Comparison of ENCODE assay signal across 8 cellular contexts in the genomic region with DNA sequence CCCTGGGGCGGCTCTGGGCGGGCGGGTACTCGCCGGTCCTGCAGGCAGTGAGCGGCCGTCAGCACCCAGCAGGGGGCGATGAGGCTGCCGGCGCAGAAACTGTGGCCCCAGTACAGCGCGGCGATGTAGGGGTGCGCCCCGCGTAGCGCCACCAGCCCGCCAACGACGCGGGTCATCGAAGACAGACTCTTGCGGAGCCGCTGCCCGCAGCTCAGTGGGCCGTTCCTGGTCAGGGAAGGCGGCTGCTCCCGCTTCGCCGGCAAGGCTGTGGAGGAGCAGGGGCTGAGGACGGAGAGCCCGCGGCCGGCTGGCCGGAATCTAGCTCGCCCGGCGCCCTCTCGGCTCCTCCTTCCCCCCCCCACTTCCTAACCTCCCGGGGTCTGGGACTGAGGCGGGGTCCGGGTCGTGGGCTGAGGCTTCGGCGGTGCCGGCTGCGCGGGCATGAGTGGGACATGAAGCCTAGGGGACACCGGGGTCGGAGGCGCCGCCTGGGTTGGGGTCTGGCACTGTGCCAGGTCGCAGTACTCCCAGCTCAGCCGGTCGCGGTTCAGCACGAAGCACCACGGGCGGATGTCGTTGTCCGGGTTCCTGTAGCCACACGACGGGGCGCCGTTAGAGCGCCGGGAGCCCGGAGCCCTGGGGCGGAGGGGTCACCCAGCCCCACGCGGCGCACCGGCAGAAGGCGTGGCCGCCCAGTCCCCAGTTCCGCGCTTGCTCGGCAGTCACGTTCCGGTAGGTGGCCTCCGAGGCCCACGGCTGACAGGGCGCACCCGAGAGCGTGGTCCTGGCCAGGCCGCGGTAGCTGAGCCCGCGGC. TPM values are rescaled to one million over a fixed set of nuclear protein-coding genes. Genes with fewer than 3 reads are reported as not detected.
DNase-seq lines count a peak whose midpoint lies in the region; ATAC-seq and TF ChIP-seq lines count a peak whose summit lies in the region.

No MANE protein-coding gene starts in this region.

- TF ChIP-seq CTCF in GM10266 (IDR thresholded peaks at IDR 0.05; ENCODE audit: control insufficient read depth, insufficient read depth, low read depth, missing control alignments) (peak; percentile 95), heart left ventricle (IDR thresholded peaks at IDR 0.05) (peak; percentile 63 to 85 (median 68))

- H3K27ac ChIP-seq in heart left ventricle (peak overlapping the region in 2 of 12 donors; percentile 25 to 35), urinary bladder (ENCODE audit: low read depth) (no peak overlapping the region)

- DNase-seq in GM10266 (ENCODE audit: extremely low spot score) (peak; percentile 95), H4 (ENCODE audit: low spot score) (peak; percentile 91), LoVo (ENCODE audit: low spot score) (peak; percentile 91), SKM-1 treated with dmso at 0.1 percent for 144 hours (lab: John Stamatoyannopoulos, UW; ENCODE audit: unreplicated experiment) (peak; percentile 69), heart left ventricle (peak; percentile 85 to 93 (median 87)), posterior vena cava (ENCODE audit: low spot score) (peak; percentile 96)
- peak; percentile 90 for DNase-seq in activated naive CD8-positive, alpha-beta T cell treated with anti-CD3 and anti-CD28 coated beads for 36 hours

- H3K4me1 Mint-ChIP-seq in activated naive CD8-positive, alpha-beta T cell treated with anti-CD3 and anti-CD28 coated beads for 36 hours: peaks cover 25% of the 10 kb centered on the region

- intact Hi-C loops in heart left ventricle (cut with DNase I) (loop anchor here (1.0 to 10.0 kb wide), 7 partner anchors 43 to 201 kb away; a partner anchor contains a TSS), posterior vena cava (cut with DNase I) (loop anchor here in 1 of 2 donors (5.0 kb wide), 1 partner anchor 48 kb away; no protein-coding TSS in a partner anchor)

- peak overlapping the region; percentile 29 for H3K27ac Mint-ChIP-seq in activated naive CD8-positive, alpha-beta T cell treated with anti-CD3 and anti-CD28 coated beads for 36 hours

- no peak for TF ChIP-seq POLR2A in heart left ventricle (IDR thresholded peaks at IDR 0.05)

- H3K4me3 ChIP-seq in heart left ventricle: peak overlapping the region; percentile 32 to 64 (median 56)
- H3K4me3 ChIP-seq in urinary bladder (ENCODE audit: low read depth, low read length): peak overlapping the region; percentile 41

- H3K9me3 ChIP-seq in heart left ventricle: no peaks in the 10 kb centered on the region

- no peaks in the 10 kb centered on the region for H3K9me3 Mint-ChIP-seq in activated naive CD8-positive, alpha-beta T cell treated with anti-CD3 and anti-CD28 coated beads for 36 hours

- H3K27me3 Mint-ChIP-seq in activated naive CD8-positive, alpha-beta T cell treated with anti-CD3 and anti-CD28 coated beads for 36 hours: peaks cover 23% of the 10 kb centered on the region

- H3K36me3 Mint-ChIP-seq in activated naive CD8-positive, alpha-beta T cell treated with anti-CD3 and anti-CD28 coated beads for 36 hours: no peaks in the 10 kb centered on the region

- H3K4me3 Mint-ChIP-seq in activated naive CD8-positive, alpha-beta T cell treated with anti-CD3 and anti-CD28 coated beads for 36 hours: peak overlapping the region; percentile 75

- H3K4me1 ChIP-seq in heart left ventricle (peaks cover 8 to 51% (median 32%) of the 10 kb centered on the region in 12 donors), urinary bladder (ENCODE audit: insufficient read depth) (no peaks in the 10 kb centered on the region)

- WGBS in heart left ventricle, 4 donors: 0 to 1% (median 0%) methylated on average over 37 to 89 of the region's 89 CpGs
- under 1% methylated on average over 89 of the region's 89 CpGs for WGBS in urinary bladder

- ATAC-seq in heart left ventricle: peak; percentile 85 to 97 (median 94)

- H3K36me3 ChIP-seq in heart left ventricle (no peaks in the 10 kb centered on the region), urinary bladder (ENCODE audit: insufficient read depth) (no peaks in the 10 kb centered on the region)

- H3K27me3 ChIP-seq in heart left ventricle: peaks cover 39 to 62% (median 50%) of the 10 kb centered on the region in 9 donors

RNA-seq across cellular contexts. Expression of a gene that starts 3.6 kb away (rescaled TPM):
- not detected in 2 replicates for total RNA-seq in H4 (2014; rRNA removed; shearing (Covaris generic))
- total RNA-seq in activated naive CD8-positive, alpha-beta T cell treated with anti-CD3 and anti-CD28 coated beads for 36 hours: not detected
- total RNA-seq in heart left ventricle (not detected), posterior vena cava (not detected), urinary bladder (not detected)
- polyA plus RNA-seq in heart left ventricle (not detected), urinary bladder (not detected)

RNA-seq across cellular contexts. Expression of a gene that starts 5.3 kb away (rescaled TPM):
- total RNA-seq in H4 (2014; rRNA removed; shearing (Covaris generic)): 5.8 and 7.3 TPM in 2 replicates
- 1 to 10 TPM; 5.6 TPM for total RNA-seq in activated naive CD8-positive, alpha-beta T cell treated with anti-CD3 and anti-CD28 coated beads for 36 hours
- total RNA-seq in heart left ventricle (under 1 TPM in 1 of 9 donors, not detected in 8; 0.56 TPM), posterior vena cava (under 1 TPM; 0.38 to 0.93 TPM), urinary bladder (not detected)
- polyA plus RNA-seq in heart left ventricle (under 1 TPM in 1 of 2 donors, not detected in 1; 0.29 TPM), urinary bladder (1.1 TPM)

RNA-seq across cellular contexts. Expression of a gene that starts 19.8 kb away (rescaled TPM):
- not detected in 2 replicates for total RNA-seq in H4 (2014; rRNA removed; shearing (Covaris generic))
- total RNA-seq in activated naive CD8-positive, alpha-beta T cell treated with anti-CD3 and anti-CD28 coated beads for 36 hours: not detected
- not detected for total RNA-seq in heart left ventricle
- polyA plus RNA-seq in heart left ventricle: not detected
- not detected for total RNA-seq in posterior vena cava
- not detected for total RNA-seq in urinary bladder
- polyA plus RNA-seq in urinary bladder: 0.04 TPM

RNA-seq across cellular contexts. Expression of a gene that starts 22.4 kb away (rescaled TPM):
- 37.7 and 51.9 TPM in 2 replicates for total RNA-seq in H4 (2014; rRNA removed; shearing (Covaris generic))
- 100 to 1,000 TPM; 113 to 115 TPM for total RNA-seq in activated naive CD8-positive, alpha-beta T cell treated with anti-CD3 and anti-CD28 coated beads for 36 hours
- total RNA-seq in heart left ventricle (10 to 100 TPM; 12.8 to 33.2 (median 17.3) TPM), posterior vena cava (10 to 100 TPM; 22.9 to 28.2 TPM), urinary bladder (13.4 TPM)
- polyA plus RNA-seq in heart left ventricle (10 to 100 TPM in 1 of 2 donors, 1 to 10 TPM in 1; 6.8 to 29.5 TPM), urinary bladder (27.7 TPM)

RNA-seq across cellular contexts. Expression of a gene that starts 42.6 kb away (rescaled TPM):
- 28.6 and 33.7 TPM in 2 replicates for total RNA-seq in H4 (2014; rRNA removed; shearing (Covaris generic))
- total RNA-seq in activated naive CD8-positive, alpha-beta T cell treated with anti-CD3 and anti-CD28 coated beads for 36 hours: 10 to 100 TPM; 21.5 to 21.8 TPM
- total RNA-seq in heart left ventricle (1 to 10 TPM in 8 of 9 donors, under 1 TPM in 1; 0.82 to 5.0 (median 1.8) TPM), posterior vena cava (1 to 10 TPM in 1 of 2 donors, under 1 TPM in 1; 0.79 to 2.0 TPM), urinary bladder (0.58 TPM)
- polyA plus RNA-seq in heart left ventricle (1 to 10 TPM; 1.4 to 1.5 TPM), urinary bladder (2.4 TPM)
